ENCODE assay signal across 8 cellular contexts in the genomic region with DNA sequence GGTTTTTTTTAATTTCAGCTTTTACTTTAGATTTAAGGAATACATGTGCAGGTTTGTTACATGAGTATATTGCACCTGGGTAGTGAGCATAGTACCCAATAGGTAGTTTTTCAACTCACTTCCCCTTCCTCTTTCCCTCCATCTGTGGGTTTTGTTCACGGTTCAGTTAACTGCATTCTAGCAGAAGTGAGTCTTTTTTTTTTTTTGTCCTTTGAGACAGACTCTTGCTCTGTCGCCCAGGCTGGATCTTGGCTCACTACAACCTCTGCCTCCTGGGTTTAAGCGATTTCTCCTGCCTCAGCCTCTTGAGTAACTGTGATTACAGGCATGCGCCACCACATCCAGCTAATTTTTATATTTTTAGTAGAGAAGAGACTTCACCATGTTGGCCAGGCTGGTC. TPM values are rescaled to one million over a fixed set of nuclear protein-coding genes. Genes with fewer than 3 reads are reported as not detected.
DNase-seq lines count a peak whose midpoint lies in the region; ATAC-seq and TF ChIP-seq lines count a peak whose summit lies in the region.

No MANE protein-coding gene starts in this region.

- H3K4me3 ChIP-seq in CD4-positive, alpha-beta memory T cell (ENCODE audit: low read length in 2 of 2), result no peak overlapping the region

- peak in 2 of 5 donors; percentile 15 to 40 for DNase-seq in CD4-positive, alpha-beta memory T cell
- DNase-seq in activated B cell treated with CpG ODN at 0.5 μM for 24 hours, result peak; percentile 25
- DNase-seq in HT-29 (ENCODE audit: low spot score), result no peak
- DNase-seq in GM19240 (ENCODE audit: insufficient read length, low spot score), result no peak
- no peak for DNase-seq in inferior parietal cortex (ENCODE audit: extremely low spot score)
- no peak for DNase-seq in stimulated activated CD4-positive, alpha-beta T cell treated with anti-CD3 and anti-CD28 coated beads, Interleukin-4, amount 100 ng/mL, for 1 hour

- peak overlapping the region in 6 of 8 donors; percentile 35 to 76 (median 63) for H3K4me3 Mint-ChIP-seq in CD4-positive, alpha-beta memory T cell
- H3K4me3 Mint-ChIP-seq in activated B cell treated with CpG ODN at 0.5 μM for 24 hours, result peak overlapping the region; percentile 63

- peaks cover 21% of the 10 kb centered on the region for H3K36me3 ChIP-seq in CD4-positive, alpha-beta memory T cell (ENCODE audit: insufficient read depth, low read length)

- peak; percentile 85 for ATAC-seq in GM19395 (IDR thresholded peaks at IDR 0.05; ENCODE audit: unreplicated experiment)
- ATAC-seq in HG03354 (IDR thresholded peaks at IDR 0.05; ENCODE audit: poor library complexity, severe bottlenecking, unreplicated experiment), result peak; percentile 84
- peak; percentile 91 for ATAC-seq in activated B cell treated with CpG ODN at 0.5 μM for 24 hours (ENCODE audit: low read depth)

- no peaks in the 10 kb centered on the region for H3K9me3 ChIP-seq in CD4-positive, alpha-beta memory T cell (ENCODE audit: control insufficient read depth in 1 of 2, low read length in 2 of 2)

- H3K4me1 ChIP-seq in CD4-positive, alpha-beta memory T cell (ENCODE audit: insufficient read depth, low read length), result peaks cover 79% of the 10 kb centered on the region

- no peaks in the 10 kb centered on the region for H3K27me3 Mint-ChIP-seq in CD4-positive, alpha-beta memory T cell
- H3K27me3 Mint-ChIP-seq in activated B cell treated with CpG ODN at 0.5 μM for 24 hours, result no peaks in the 10 kb centered on the region

- H3K9me3 Mint-ChIP-seq in CD4-positive, alpha-beta memory T cell, result no peaks in the 10 kb centered on the region
- H3K9me3 Mint-ChIP-seq in activated B cell treated with CpG ODN at 0.5 μM for 24 hours, result no peaks in the 10 kb centered on the region

- POLR2A ChIA-PET in CD4-positive, alpha-beta memory T cell (lab: Charles Lee; ENCODE audit: partially characterized antibody), result interaction anchor here (1.2 to 1.3 kb wide), 2 partner anchors 8 to 9 kb away, joined by 5 read pairs; partner anchors contain the start of gene UBR2
- POLR2A ChIA-PET in activated B cell treated with CpG ODN at 0.5 μM for 24 hours (lab: Charles Lee), result interaction anchor here (0.7 to 2.2 kb wide), 12 partner anchors 9 to 838 kb away, joined by 4 to 24 read pairs (median 6); partner anchors contain the start of genes BICRAL, CNPY3, RPL7L1 and TBCC

- H3K36me3 Mint-ChIP-seq in CD4-positive, alpha-beta memory T cell, result peaks cover 21 to 45% of the 10 kb centered on the region in 2 donors
- H3K36me3 Mint-ChIP-seq in activated B cell treated with CpG ODN at 0.5 μM for 24 hours (ENCODE audit: low read depth), result peaks cover 40% of the 10 kb centered on the region

- CTCF ChIA-PET in CD4-positive, alpha-beta memory T cell (lab: Charles Lee; ENCODE audit: partially characterized antibody), result interaction anchor here (1.7 to 1.8 kb wide), 2 partner anchors 25 to 307 kb away, joined by 4 to 16 read pairs; partner anchors contain the start of gene RPL7L1
- CTCF ChIA-PET in activated B cell treated with CpG ODN at 0.5 μM for 24 hours (lab: Charles Lee), result interaction anchor here (1.7 to 1.8 kb wide), 2 partner anchors 9 to 25 kb away, joined by 6 to 10 read pairs; partner anchors contain the start of gene UBR2

- no peak overlapping the region for H3K27ac ChIP-seq in CD4-positive, alpha-beta memory T cell (ENCODE audit: low read depth, low read length)

- TF ChIP-seq CTCF in activated B cell treated with CpG ODN at 0.5 μM for 24 hours (IDR thresholded peaks at IDR 0.05), result no peak

- H3K27me3 ChIP-seq in CD4-positive, alpha-beta memory T cell (ENCODE audit: insufficient read depth, low read length), result no peaks in the 10 kb centered on the region

- peak overlapping the region; percentile 24 to 89 (median 72) for H3K27ac Mint-ChIP-seq in CD4-positive, alpha-beta memory T cell
- peak overlapping the region; percentile 91 for H3K27ac Mint-ChIP-seq in activated B cell treated with CpG ODN at 0.5 μM for 24 hours

- intact Hi-C loops in CD4-positive, alpha-beta memory T cell (cut with micrococcal nuclease), result no loop called here
- intact Hi-C loops in activated B cell treated with CpG ODN at 0.5 μM for 24 hours (cut with micrococcal nuclease), result loop anchor here (1.0 to 2.0 kb wide), 2 partner anchors 8 to 32 kb away; partner anchors contain the start of gene UBR2

- H3K4me1 Mint-ChIP-seq in CD4-positive, alpha-beta memory T cell, result peaks cover 42 to 68% (median 55%) of the 10 kb centered on the region in 4 donors
- peaks cover 47% of the 10 kb centered on the region for H3K4me1 Mint-ChIP-seq in activated B cell treated with CpG ODN at 0.5 μM for 24 hours

RNA-seq across cellular contexts. Expression of gene UBR2, which starts 8.7 kb away (rescaled TPM):
- total RNA-seq in CD4-positive, alpha-beta memory T cell, result 10 to 100 TPM; 55.0 to 55.7 TPM
- polyA plus RNA-seq in CD4-positive, alpha-beta memory T cell, result 10 to 100 TPM in 1 of 2 donors, 1 to 10 TPM in 1; 4.9 to 13.1 TPM
- total RNA-seq in activated B cell treated with CpG ODN at 0.5 μM for 24 hours, result 34.3 and 40.8 TPM in 2 replicates
- total RNA-seq in HT-29 (2014; rRNA removed; shearing (Covaris generic)), result 6.8 and 7.5 TPM in 2 replicates
